In the genomic region with DNA sequence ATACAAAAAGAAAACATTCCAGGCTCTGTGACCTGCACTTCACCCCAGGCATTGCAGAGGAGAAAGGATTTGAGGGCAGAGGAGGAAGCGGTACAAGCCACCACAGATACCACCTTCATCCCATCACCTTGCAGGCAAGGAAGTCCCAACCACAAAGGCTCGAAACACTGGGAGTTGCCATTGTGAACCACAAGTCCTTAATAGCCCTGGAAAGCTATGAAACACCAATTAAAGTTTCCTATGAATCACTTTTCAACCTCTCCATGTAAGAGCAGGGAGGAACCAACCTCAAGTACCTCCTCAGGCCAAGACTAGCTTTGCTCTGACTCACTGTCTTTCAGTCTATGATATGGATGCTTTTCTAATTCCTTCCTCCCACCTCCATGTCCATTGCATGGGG, we compare ENCODE assay signal across 12 cellular contexts. TPM values are rescaled to one million over a fixed set of nuclear protein-coding genes. Genes with fewer than 3 reads are reported as not detected.
DNase-seq lines count a peak whose midpoint lies in the region; ATAC-seq, FAIRE-seq and TF ChIP-seq lines count a peak whose summit lies in the region.
"Had no signal": no experiment of that assay in that cellular context is flagged by ENCODE, and none has a peak within 500 bp of the region (broad histone marks: within the 10 kb centered on the region; RNA-seq: fewer than 3 reads in every experiment).

No MANE protein-coding gene starts in this region.

- ATAC-seq in body of pancreas: no peak

- intact Hi-C loops in body of pancreas (cut with DNase I): no loop called here

- H3K27ac ChIP-seq in body of pancreas: no peak overlapping the region
- H3K27ac ChIP-seq: neutrophil had no signal

- TF ChIP-seq POLR2A in GM12892 (IDR thresholded peaks at IDR 0.05; ENCODE audit: low read depth, low read length) (no peak), body of pancreas (IDR thresholded peaks at IDR 0.05) (no peak)

- no peaks in the 10 kb centered on the region for H3K27me3 ChIP-seq in body of pancreas

- peaks cover 5% of the 10 kb centered on the region for H3K4me1 ChIP-seq in body of pancreas

- DNase-seq in activated CD4-positive, alpha-beta T cell treated with anti-CD3 and anti-CD28 coated beads, Interleukin-2, amount 50 U/mL, for 48 hours: peak; percentile 18 to 45
- no peak for DNase-seq in activated CD4-positive, alpha-beta T cell treated with anti-CD3 and anti-CD28 coated beads for 4 hours
- DNase-seq in M059J (ENCODE audit: low read depth) (peak; percentile 98), amniotic stem cell (lab: John Stamatoyannopoulos, UW) (peak; percentile 21), renal cortical epithelial cell (ENCODE audit: low read depth) (peak; percentile 98), GM12892 (ENCODE audit: insufficient read length) (no peak), NCI-H1417 treated with DMSO at 0.1 percent for 48 hours (lab: John Stamatoyannopoulos, UW) (no peak), body of pancreas (no peak)
- DNase-seq: GOT3, NCI-H526 had no signal

- FAIRE-seq in GM12892 (lab: Jason Lieb, UNC): no peak
- FAIRE-seq: GM18507 had no signal

- no peaks in the 10 kb centered on the region for H3K36me3 ChIP-seq in body of pancreas (replicated peaks in 1 of 2; ENCODE audit: insufficient read depth in 1 of 2, low read depth in 2 of 2)
- H3K36me3 ChIP-seq: neutrophil had no signal

- no peak for TF ChIP-seq CTCF in body of pancreas (IDR thresholded peaks at IDR 0.05)

- WGBS in body of pancreas, 2 donors: 75 to 97% methylated on average over 2 of the region's 2 CpGs

- no peak overlapping the region for H3K4me3 ChIP-seq in body of pancreas

- no peaks in the 10 kb centered on the region for H3K9me3 ChIP-seq in body of pancreas
- H3K9me3 ChIP-seq: neutrophil had no signal

RNA-seq across cellular contexts. Expression of gene MAP3K9, which starts 27.0 kb away (rescaled TPM):
- total RNA-seq in M059J (2014; rRNA removed; shearing (Covaris generic)): 3.1 and 5.8 TPM in 2 replicates
- total RNA-seq in renal cortical epithelial cell (14.4 and 19.7 TPM in 2 replicates), body of pancreas (10 to 100 TPM in 1 of 2 donors, 1 to 10 TPM in 1; 5.4 to 10.9 TPM)
- 2.0 TPM for polyA plus RNA-seq in GM12892 (2012; ENCODE audit: missing spikeins)

Comparison
In these comparisons a context has a peak if more than half of its experiments do, and no peak if none do; other contexts are left out.
1. DNase-seq: peak in activated CD4-positive, alpha-beta T cell treated with anti-CD3 and anti-CD28 coated beads, Interleukin-2, amount 50 U/mL, for 48 hours (2 of 2), M059J (single experiment), amniotic stem cell (single experiment) and renal cortical epithelial cell (single experiment); none in activated CD4-positive, alpha-beta T cell treated with anti-CD3 and anti-CD28 coated beads for 4 hours (0 of 2), GM12892 (single experiment), NCI-H1417 treated with DMSO at 0.1 percent for 48 hours (single experiment) and body of pancreas (0 of 4).